In the genomic region with DNA sequence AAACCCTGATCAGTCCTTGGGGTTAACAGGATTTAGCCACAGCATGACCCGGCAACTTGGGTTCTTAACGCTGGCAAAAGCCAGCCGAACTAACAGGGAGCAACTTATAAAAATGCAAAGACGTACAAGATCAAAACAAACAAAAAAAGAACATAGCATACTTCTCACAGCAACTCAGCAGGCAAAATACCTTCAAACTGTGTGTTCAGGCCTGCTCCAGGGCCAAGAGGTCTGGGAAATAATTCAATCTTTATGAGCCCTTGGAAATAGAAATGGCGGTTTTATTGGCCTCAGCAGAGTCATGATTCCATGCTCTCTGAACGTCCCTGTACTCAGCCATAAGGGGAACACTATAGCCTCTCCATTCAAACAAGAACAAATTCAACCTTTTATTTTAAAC, we compare ENCODE assay signal across 24 cellular contexts.
DNase-seq lines count a peak whose midpoint lies in the region; ATAC-seq and TF ChIP-seq lines count a peak whose summit lies in the region.
"Had no signal": no experiment of that assay in that cellular context is flagged by ENCODE, and none has a peak within 500 bp of the region (broad histone marks: within the 10 kb centered on the region; RNA-seq: fewer than 3 reads in every experiment).

No MANE protein-coding gene starts in this region.

- H3K4ac ChIP-seq in H9 (ENCODE audit: low read depth, low read length) (no peak overlapping the region), trophoblast cell (ENCODE audit: low read depth, low read length) (no peak overlapping the region)

- H3K27ac ChIP-seq in H9 (ENCODE audit: insufficient read length, low read depth, low read length), result no peak overlapping the region
- H3K27ac ChIP-seq in WERI-Rb-1, result peak overlapping the region; percentile 57
- H3K27ac ChIP-seq in prostate gland, result peak overlapping the region; percentile 53 to 64
- H3K27ac ChIP-seq in trophoblast cell (ENCODE audit: low read depth, low read length), result no peak overlapping the region
- H3K27ac ChIP-seq in sigmoid colon, result no peak overlapping the region
- H3K27ac ChIP-seq: body of pancreas, thoracic aorta had no signal

- 0 out of 4 replicates have a peak, but pooled peaks cover 0 to 3% of the 10 kb centered on the region in 2 experiments for H3K4me1 Mint-ChIP-seq in H9
- H3K4me1 Mint-ChIP-seq: natural killer cell had no signal

- no peaks in the 10 kb centered on the region for H3K79me1 ChIP-seq in H9 (ENCODE audit: insufficient read depth, low read depth, low read length, poor library complexity, severe bottlenecking)
- H3K79me1 ChIP-seq in trophoblast cell (ENCODE audit: low read length), result no peaks in the 10 kb centered on the region

- H3K18ac ChIP-seq in H9 (ENCODE audit: insufficient read length, low read depth, low read length), result no peak overlapping the region
- no peak overlapping the region for H3K18ac ChIP-seq in trophoblast cell (ENCODE audit: low read length)

- H3K4me2 ChIP-seq in H9 (ENCODE audit: insufficient read depth, insufficient read length, low read length) (no peak overlapping the region), trophoblast cell (ENCODE audit: low read length) (no peak overlapping the region)

- TF ChIP-seq POLR2A in prostate gland (IDR thresholded peaks at IDR 0.05), result no peak
- no peak for TF ChIP-seq POLR2A in sigmoid colon (IDR thresholded peaks at IDR 0.05)

- no CpG with 5 or more reads among the region's 6 CpGs for WGBS in H9 (ENCODE audit: extremely low coverage, insufficient read length, low lambda C conversion rate)
- 11% methylated on average over 6 of the region's 6 CpGs for WGBS in prostate gland
- no CpG with 5 or more reads among the region's 6 CpGs for WGBS in trophoblast cell (ENCODE audit: extremely low coverage, insufficient coverage, insufficient read length)
- 71 to 73% methylated on average over 6 of the region's 6 CpGs for WGBS in sigmoid colon, 2 donors

- H3K4me1 ChIP-seq in H9 (ENCODE audit: insufficient read depth, low read length) (no peaks in the 10 kb centered on the region), prostate gland (replicated peaks) (peaks cover 3% of the 10 kb centered on the region), trophoblast cell (ENCODE audit: control insufficient read depth in 1 of 2, insufficient read depth in 2 of 2, low read length in 2 of 2) (no peaks in the 10 kb centered on the region), sigmoid colon (peaks cover 0 to 19% (median 9%) of the 10 kb centered on the region in 4 donors)
- H3K4me1 ChIP-seq: colonic mucosa had no signal

- intact Hi-C loops in left colon (cut with DNase I, micrococcal nuclease) (no loop called here), prostate gland (cut with DNase I) (no loop called here), sigmoid colon (cut with DNase I) (no loop called here)

- peak overlapping the region in 2 of 3 experiments; percentile 11 to 83; a peak in 3 of 7 replicates for H3K27ac Mint-ChIP-seq in H9
- H3K27ac Mint-ChIP-seq: CD4-positive, alpha-beta T cell; endodermal cell; natural killer cell; progenitor cell of endocrine pancreas; T-helper 1 cell treated with Interleukin-12 subunit alpha and Interleukin-12 subunit beta and Interleukin-4 antibody, amounts not matched to agents 30 μg/mL and 1 μg/mL, for 36 hours had no signal

- H3K79me2 ChIP-seq in H9 (ENCODE audit: insufficient read depth, low read length), result no peaks in the 10 kb centered on the region
- no peaks in the 10 kb centered on the region for H3K79me2 ChIP-seq in trophoblast cell (ENCODE audit: control insufficient read depth, insufficient read depth, low read length, poor library complexity)

- H2BK120ac ChIP-seq in H9 (ENCODE audit: low read depth, low read length, poor library complexity, severe bottlenecking) (no peak overlapping the region), trophoblast cell (ENCODE audit: insufficient read depth, low read length, poor library complexity) (no peak overlapping the region)

- no peak overlapping the region for H3K56ac ChIP-seq in H9 (ENCODE audit: insufficient read length, low read depth, low read length)

- no peak overlapping the region for H2BK20ac ChIP-seq in H9 (ENCODE audit: low read depth, low read length, poor library complexity, severe bottlenecking)

- H4K20me1 ChIP-seq in H9 (ENCODE audit: control insufficient read depth, insufficient read depth, insufficient read length), result no peaks in the 10 kb centered on the region

- H3K23ac ChIP-seq in H9 (ENCODE audit: insufficient read length, low read depth, low read length), result no peak overlapping the region
- H3K23ac ChIP-seq in trophoblast cell (ENCODE audit: low read length), result no peak overlapping the region

- H2BK12ac ChIP-seq in H9 (ENCODE audit: insufficient read length, low read depth, low read length), result no peak overlapping the region
- H2BK12ac ChIP-seq in trophoblast cell (ENCODE audit: low read length), result no peak overlapping the region

- no peak overlapping the region for H3K14ac ChIP-seq in H9 (ENCODE audit: insufficient read depth, low read length)
- H3K14ac ChIP-seq in trophoblast cell (ENCODE audit: low read length), result no peak overlapping the region

- no peak overlapping the region for H2AFZ ChIP-seq in H9 (ENCODE audit: low read length)
- H2AFZ ChIP-seq in trophoblast cell (ENCODE audit: insufficient read depth, low read length, poor library complexity), result no peak overlapping the region

- H3K23me2 ChIP-seq in H9 (ENCODE audit: insufficient read length, low read depth, low read length, poor library complexity, severe bottlenecking), result no peaks in the 10 kb centered on the region

- no peak for TF ChIP-seq CTCF in H9 (conservative IDR thresholded peaks at IDR 0.05)
- TF ChIP-seq CTCF in WERI-Rb-1 (IDR thresholded peaks at IDR 0.05; ENCODE audit: low read depth, low read length), result no peak
- TF ChIP-seq CTCF in prostate gland (IDR thresholded peaks at IDR 0.05), result no peak
- TF ChIP-seq CTCF in sigmoid colon (IDR thresholded peaks at IDR 0.05), result no peak

- peak; percentile 53 for ATAC-seq in left colon
- no peak for ATAC-seq in HG02571 (IDR thresholded peaks at IDR 0.05; ENCODE audit: unreplicated experiment)
- ATAC-seq: body of pancreas, natural killer cell had no signal

- H3K9me3 ChIP-seq in H9 (ENCODE audit: control insufficient read depth, low read depth, low read length) (no peaks in the 10 kb centered on the region), WERI-Rb-1 (ENCODE audit: severe bottlenecking) (no peaks in the 10 kb centered on the region), prostate gland (no peaks in the 10 kb centered on the region), trophoblast cell (ENCODE audit: insufficient read depth, low read depth, low read length) (no peaks in the 10 kb centered on the region), sigmoid colon (no peaks in the 10 kb centered on the region)
- H3K9me3 ChIP-seq: body of pancreas, colonic mucosa, esophagus squamous epithelium, thoracic aorta had no signal

- H4K8ac ChIP-seq in H9 (replicated peaks; ENCODE audit: insufficient read length, low read depth, low read length) (no peak overlapping the region), trophoblast cell (ENCODE audit: low read depth, low read length) (no peak overlapping the region)

- no peak overlapping the region for H4K12ac ChIP-seq in trophoblast cell (ENCODE audit: low read depth, low read length)

- no peak overlapping the region for H2BK15ac ChIP-seq in H9 (ENCODE audit: low read depth, low read length)

- H3K9ac ChIP-seq in H9 (ENCODE audit: extremely low read depth, insufficient read length, low read length), result no peak overlapping the region
- no peak overlapping the region for H3K9ac ChIP-seq in trophoblast cell (ENCODE audit: low read length)

- H3K27me3 ChIP-seq in H9 (ENCODE audit: insufficient read depth, low read length), result no peaks in the 10 kb centered on the region
- H3K27me3 ChIP-seq in WERI-Rb-1 (ENCODE audit: insufficient read depth, low read depth, severe bottlenecking), result no peaks in the 10 kb centered on the region
- H3K27me3 ChIP-seq in prostate gland (replicated peaks; ENCODE audit: insufficient read depth), result no peaks in the 10 kb centered on the region
- H3K27me3 ChIP-seq in trophoblast cell (ENCODE audit: insufficient read depth, low read length), result no peaks in the 10 kb centered on the region
- H3K27me3 ChIP-seq in sigmoid colon, result no peaks in the 10 kb centered on the region
- H3K27me3 ChIP-seq: body of pancreas, colonic mucosa, esophagus squamous epithelium had no signal

- H3K27me3 Mint-ChIP-seq in H9 (ENCODE audit: low read depth), result no peaks in the 10 kb centered on the region
- H3K27me3 Mint-ChIP-seq: CD4-positive, alpha-beta T cell; progenitor cell of endocrine pancreas had no signal

- peaks cover 48% of the 10 kb centered on the region for H3K36me3 ChIP-seq in WERI-Rb-1
- H3K36me3 ChIP-seq in prostate gland, result no peaks in the 10 kb centered on the region
- H3K36me3 ChIP-seq in trophoblast cell (ENCODE audit: control insufficient read depth in 1 of 2, insufficient read depth in 2 of 2, low read length in 2 of 2), result peaks cover 5 to 11% of the 10 kb centered on the region in 2 experiments
- H3K36me3 ChIP-seq in sigmoid colon, result peaks cover 0 to 22% (median 2%) of the 10 kb centered on the region in 4 donors
- H3K36me3 ChIP-seq: colonic mucosa, thoracic aorta had no signal

- H3K4me3 ChIP-seq in WERI-Rb-1 (ENCODE audit: low read depth, low read length) (no peak overlapping the region; the same call in 1 of the 2 replicates), prostate gland (no peak overlapping the region), trophoblast cell (ENCODE audit: low read depth, low read length) (no peak overlapping the region), sigmoid colon (no peak overlapping the region)
- H3K4me3 ChIP-seq: body of pancreas, colonic mucosa, esophagus squamous epithelium, thoracic aorta had no signal

- no peaks in the 10 kb centered on the region for H3K9me3 Mint-ChIP-seq in H9
- H3K9me3 Mint-ChIP-seq: CD4-positive, alpha-beta T cell; endodermal cell; natural killer cell; T-helper 1 cell treated with Interleukin-12 subunit alpha and Interleukin-12 subunit beta and Interleukin-4 antibody, amounts not matched to agents 30 μg/mL and 1 μg/mL, for 36 hours had no signal

- no peak overlapping the region for H3T11ph ChIP-seq in H9 (ENCODE audit: low read length)

- TF ChIP-seq EP300 in sigmoid colon (IDR thresholded peaks at IDR 0.05), result no peak

- DNase-seq in H9 (no peak), WERI-Rb-1 (no peak), left colon (no peak), prostate gland (ENCODE audit: low spot score) (peak; percentile 66), occipital lobe (lab: John Stamatoyannopoulos, UW) (no peak), trophoblast cell (no peak), sigmoid colon (no peak)
- DNase-seq: activated CD4-positive, alpha-beta T cell treated with anti-CD3 and anti-CD28 coated beads, Interleukin-2, amount 50 U/mL, for 1 hour; activated effector memory CD4-positive, alpha-beta T cell treated with anti-CD3 and anti-CD28 coated beads, Interleukin-2, amount 50 U/mL, for 16 hours; body of pancreas; CD4-positive, alpha-beta T cell; colonic mucosa; endodermal cell; esophagus squamous epithelium; natural killer cell; NCI-H1092 treated with DMSO at 0.1 percent for 48 hours; NCI-H2029 treated with DMSO at 0.1 percent for 48 hours; NCI-H446; stimulated activated CD4-positive, alpha-beta T cell treated with anti-CD3 and anti-CD28 coated beads, Interleukin-4, amount 100 ng/mL, for 1 hour; stimulated activated naive CD4-positive, alpha-beta T cell treated with Interleukin-2 at 50 U/mL for 16 hours had no signal

- H3K36me3 Mint-ChIP-seq in H9 (ENCODE audit: insufficient read depth in 1 of 3, low read depth in 3 of 3), result peaks cover 38 to 60% (median 53%) of the 10 kb centered on the region in 3 experiments; a peak in 6 of 7 replicates

- H4K91ac ChIP-seq in H9 (ENCODE audit: insufficient read length, low read depth, low read length), result no peak overlapping the region
- H4K91ac ChIP-seq in trophoblast cell (ENCODE audit: low read depth, low read length), result no peak overlapping the region

- H4K5ac ChIP-seq in H9 (ENCODE audit: insufficient read length, low read depth, low read length), result no peak overlapping the region

- H3K4me3 Mint-ChIP-seq in H9, result no peak overlapping the region
- H3K4me3 Mint-ChIP-seq: CD4-positive, alpha-beta T cell; endodermal cell; natural killer cell; T-helper 1 cell treated with Interleukin-12 subunit alpha and Interleukin-12 subunit beta and Interleukin-4 antibody, amounts not matched to agents 30 μg/mL and 1 μg/mL, for 36 hours had no signal

- H2AK5ac ChIP-seq in H9 (ENCODE audit: insufficient read length, low read length) (no peak overlapping the region), trophoblast cell (ENCODE audit: low read length) (no peak overlapping the region)

- no peak overlapping the region for H2BK5ac ChIP-seq in H9 (ENCODE audit: insufficient read length, low read length)
- H2BK5ac ChIP-seq in trophoblast cell (ENCODE audit: low read depth, low read length, poor library complexity), result no peak overlapping the region

Comparison
In these comparisons a context has a peak if more than half of its experiments do, and no peak if none do; other contexts are left out.
1. H3K27ac ChIP-seq: peak in WERI-Rb-1 (single experiment) and prostate gland (2 of 2); none in H9 (single experiment), trophoblast cell (single experiment) and sigmoid colon (0 of 4).